In the genomic region with DNA sequence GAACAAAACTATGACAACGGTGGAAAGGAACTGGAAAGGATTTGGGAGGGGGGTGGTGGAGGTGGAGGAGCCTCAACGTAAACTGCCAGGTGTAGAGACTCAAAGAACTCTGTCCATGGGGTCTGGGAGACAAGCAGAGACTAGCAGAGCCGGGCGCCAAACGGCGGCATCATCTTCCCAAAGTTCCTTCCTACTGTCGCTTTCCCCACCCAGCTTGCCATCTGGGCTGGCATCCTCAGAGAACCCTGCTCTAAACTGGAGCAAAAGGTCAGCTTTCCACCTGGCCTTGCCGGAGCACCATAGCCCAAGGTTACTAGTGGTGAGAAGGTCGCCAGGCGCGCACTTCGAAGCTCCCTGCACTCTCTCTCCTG, we compare ENCODE assay signal across 8 cellular contexts. TPM values are rescaled to one million over a fixed set of nuclear protein-coding genes. Genes with fewer than 3 reads are reported as not detected.
A peak's percentile ranks its signal among the peaks of the same experiment; 100 is the strongest.
DNase-seq lines count a peak whose midpoint lies in the region; TF ChIP-seq lines count a peak whose summit lies in the region.

No MANE protein-coding gene starts in this region.

- H3K4me1 ChIP-seq in hepatocyte (ENCODE audit: insufficient read depth) (peaks cover 50% of the 10 kb centered on the region), spleen (peaks cover 48 to 88% (median 79%) of the 10 kb centered on the region in 6 donors)

- H3K4me3 ChIP-seq in WERI-Rb-1 (ENCODE audit: low read depth, low read length) (peak overlapping the region; percentile 55), hepatocyte (no peak overlapping the region), spleen (peak overlapping the region in 7 of 8 donors; percentile 33 to 79 (median 52)), lower leg skin (ENCODE audit: low read depth, poor library complexity, severe bottlenecking) (no peak overlapping the region)

- no peaks in the 10 kb centered on the region for H4K20me1 ChIP-seq in hepatocyte (ENCODE audit: insufficient read depth, poor library complexity, severe bottlenecking)

- peak overlapping the region; percentile 9 for H2AFZ ChIP-seq in hepatocyte

- peaks cover 13% of the 10 kb centered on the region for H3K79me2 ChIP-seq in hepatocyte

- H3K9me3 ChIP-seq in WERI-Rb-1 (ENCODE audit: severe bottlenecking) (no peaks in the 10 kb centered on the region), hepatocyte (ENCODE audit: low read depth) (no peaks in the 10 kb centered on the region), spleen (no peaks in the 10 kb centered on the region)

- no peaks in the 10 kb centered on the region for H3K9me2 ChIP-seq in hepatocyte (replicated peaks; ENCODE audit: insufficient read depth)

- peak; percentile 95 for DNase-seq in DMS 273 (lab: John Stamatoyannopoulos, UW; ENCODE audit: unreplicated experiment)
- DNase-seq in DMS 273 treated with DMSO at 0.1 percent for 48 hours (lab: John Stamatoyannopoulos, UW) = no peak
- DNase-seq in WERI-Rb-1 = no peak
- DNase-seq in hepatocyte (ENCODE audit: low spot score) = no peak
- no peak for DNase-seq in spleen
- no peak for DNase-seq in NCI-H345 (lab: John Stamatoyannopoulos, UW)
- DNase-seq in inferior parietal cortex (ENCODE audit: extremely low spot score) = no peak
- DNase-seq in lower leg skin (ENCODE audit: low spot score in 2 of 2) = no peak

- TF ChIP-seq CTCF in WERI-Rb-1 (IDR thresholded peaks at IDR 0.05; ENCODE audit: low read depth, low read length) = no peak
- TF ChIP-seq CTCF in hepatocyte (IDR thresholded peaks at IDR 0.05; ENCODE audit: poor library complexity) = no peak
- no peak for TF ChIP-seq CTCF in spleen (IDR thresholded peaks at IDR 0.05 in 8 of 11, conservative IDR thresholded peaks at IDR 0.05 in 3 of 11)
- no peak for TF ChIP-seq CTCF in lower leg skin (IDR thresholded peaks at IDR 0.05)

- H3K27me3 ChIP-seq in WERI-Rb-1 (ENCODE audit: insufficient read depth, low read depth, severe bottlenecking) = no peaks in the 10 kb centered on the region
- H3K27me3 ChIP-seq in hepatocyte = no peaks in the 10 kb centered on the region
- H3K27me3 ChIP-seq in spleen (replicated peaks in 1 of 7) = no peaks in the 10 kb centered on the region

- intact Hi-C loops in spleen (cut with DNase I; ENCODE audit: low total_unique reads) = no loop called here
- intact Hi-C loops in lower leg skin (cut with DNase I; ENCODE audit: low total_unique reads) = no loop called here

- TF ChIP-seq POLR2A in spleen (IDR thresholded peaks at IDR 0.05) (no peak), lower leg skin (IDR thresholded peaks at IDR 0.05) (no peak)

- H3K27ac ChIP-seq in WERI-Rb-1 (peak overlapping the region; percentile 93), hepatocyte (peak overlapping the region; percentile 96), spleen (peak overlapping the region; percentile 82 to 100 (median 100))

- peak overlapping the region; percentile 82 for H3K4me2 ChIP-seq in hepatocyte

- no peaks in the 10 kb centered on the region for H3K36me3 ChIP-seq in WERI-Rb-1
- H3K36me3 ChIP-seq in hepatocyte (replicated peaks; ENCODE audit: insufficient read depth, low read depth) = no peaks in the 10 kb centered on the region
- H3K36me3 ChIP-seq in spleen = peaks cover 0 to 4% (median 0%) of the 10 kb centered on the region in 6 donors

- 48% methylated on average over 12 of the region's 12 CpGs for WGBS in hepatocyte (ENCODE audit: low lambda C conversion rate, missing lambda C conversion rate)
- 45 to 59% (median 47%) methylated on average over 12 of the region's 12 CpGs for WGBS in spleen, 5 donors
- 9 to 13% methylated on average over 12 of the region's 12 CpGs for WGBS in lower leg skin, 2 donors

RNA-seq across cellular contexts. Expression of a gene that starts 4.0 kb away (rescaled TPM):
- total RNA-seq in hepatocyte (26.8 and 34.5 TPM in 2 replicates), spleen (10 to 100 TPM; 38.2 to 62.7 (median 47.7) TPM), lower leg skin (100 to 1,000 TPM in 1 of 4 donors, 10 to 100 TPM in 3; 64.5 to 100 (median 94.0) TPM)
- polyA plus RNA-seq in hepatocyte (38.9 and 52.1 TPM in 2 replicates), spleen (10 to 100 TPM in 1 of 3 donors, 1 to 10 TPM in 2; 4.1 to 15.8 (median 6.3) TPM)

Comparison
In these comparisons a context has a peak if more than half of its experiments do, and no peak if none do; other contexts are left out.
1. H3K4me3 ChIP-seq: peak in WERI-Rb-1 (single experiment) and spleen (7 of 8); none in hepatocyte (single experiment) and lower leg skin (single experiment).
2. Peak in every context shown above with its lines, with median percentiles within 50 percentile points of each other: H3K27ac ChIP-seq.